In the genomic region with DNA sequence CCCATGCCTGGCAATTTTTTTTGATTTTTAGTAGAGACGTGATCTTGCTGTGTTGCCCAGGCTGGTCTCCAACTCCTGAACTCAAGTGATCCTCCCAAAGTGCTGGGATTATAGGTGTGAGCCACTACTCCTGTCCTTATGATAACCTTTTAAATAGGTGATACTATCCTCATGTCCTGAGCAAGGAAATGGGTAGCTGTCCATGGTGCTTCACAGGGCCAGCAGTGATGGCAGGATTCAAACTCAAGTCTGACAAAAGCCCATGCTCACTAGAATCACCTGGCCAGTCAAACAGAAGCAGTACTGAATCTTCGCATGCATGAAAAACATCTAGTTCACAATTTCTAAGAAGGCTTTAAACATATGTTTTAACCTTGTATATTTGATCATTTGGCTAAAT, we compare ENCODE assay signal across 26 cellular contexts.
"Had no signal": no experiment of that assay in that cellular context is flagged by ENCODE, and none has a peak within 500 bp of the region (broad histone marks: within the 10 kb centered on the region; RNA-seq: fewer than 3 reads in every experiment).

No MANE protein-coding gene starts in this region.

- H3K27ac Mint-ChIP-seq: activated CD4-positive, alpha-beta T cell treated with anti-CD3 and anti-CD28 coated beads, Interleukin-2, amount 10 ng/mL, durations not matched to agents 24 days and 14 days; activated CD8-positive, alpha-beta T cell treated with anti-CD3 and anti-CD28 coated beads, Interleukin-2, amount 10 ng/mL, durations not matched to agents 7 days and 5 days; naive thymus-derived CD4-positive, alpha-beta T cell; neural progenitor cell had no signal

- H3K27me3 Mint-ChIP-seq: activated CD4-positive, alpha-beta T cell treated with anti-CD3 and anti-CD28 coated beads, Interleukin-2, amount 10 ng/mL, durations not matched to agents 24 days and 14 days; naive thymus-derived CD4-positive, alpha-beta T cell had no signal

- H3K4me2 ChIP-seq: neural progenitor cell had no signal

- H3K36me3 ChIP-seq: adrenal gland, cardiac muscle cell, left ventricle myocardium inferior, neural progenitor cell, prostate gland, right atrium auricular region, tibial artery had no signal

- H3K27ac ChIP-seq: adrenal gland, cardiac muscle cell, left ventricle myocardium inferior, neural progenitor cell, prostate gland, right atrium auricular region, skin epidermis, tibial artery had no signal

- H2AFZ ChIP-seq: neural progenitor cell had no signal

- H3K4me3 Mint-ChIP-seq: activated CD4-positive, alpha-beta T cell treated with anti-CD3 and anti-CD28 coated beads, Interleukin-2, amount 10 ng/mL, durations not matched to agents 24 days and 14 days; activated CD8-positive, alpha-beta T cell treated with anti-CD3 and anti-CD28 coated beads, Interleukin-2, amount 10 ng/mL, durations not matched to agents 7 days and 5 days; activated T-cell treated with anti-CD3 and anti-CD28 coated beads, Interleukin-2, amount 50 U/mL, for 4 hours; naive thymus-derived CD4-positive, alpha-beta T cell; neural progenitor cell had no signal

- H3K4me1 ChIP-seq: prostate gland had no signal

- H3K9me3 Mint-ChIP-seq: activated CD4-positive, alpha-beta T cell treated with anti-CD3 and anti-CD28 coated beads, Interleukin-2, amount 10 ng/mL, durations not matched to agents 24 days and 14 days; activated T-cell treated with anti-CD3 and anti-CD28 coated beads, Interleukin-2, amount 50 U/mL, for 4 hours; neural progenitor cell had no signal

- H3K36me3 Mint-ChIP-seq: neural progenitor cell had no signal

- DNase-seq: activated CD4-positive, alpha-beta T cell treated with anti-CD3 and anti-CD28 coated beads, Interleukin-2, amount 10 ng/mL, durations not matched to agents 24 days and 14 days; activated CD4-positive, CD25-positive, alpha-beta regulatory T cell; activated CD8-positive, alpha-beta memory T cell treated with anti-CD3 and anti-CD28 coated beads, Interleukin-2, amount 50 U/mL, for 4 hours; activated CD8-positive, alpha-beta T cell treated with anti-CD3 and anti-CD28 coated beads, Interleukin-2, amount 10 ng/mL, durations not matched to agents 7 days and 5 days; activated effector memory CD4-positive, alpha-beta T cell treated with Interleukin-2 at 50 U/mL for 16 hours; activated naive CD4-positive, alpha-beta T cell treated with anti-CD3 and anti-CD28 coated beads, Interleukin-2, amount 50 U/mL, for 16 hours; activated T-cell treated with anti-CD3 and anti-CD28 coated beads, Interleukin-2, amount 50 U/mL, for 4 hours; adrenal gland; dorsolateral prefrontal cortex; erythroblast; foreskin melanocyte; glutamatergic neuron; hypothalamus; left ventricle myocardium inferior; mesenchymal stem cell; naive thymus-derived CD4-positive, alpha-beta T cell; stimulated activated naive CD8-positive, alpha-beta T cell treated with anti-CD3 and anti-CD28 coated beads, Interleukin-15, Interleukin-2, amounts not matched to agents 100 U/mL and 50 U/mL, for 24 hours; substantia nigra; tibial artery had no signal

- FAIRE-seq: astrocyte, urothelium cell line had no signal

- H3K27me3 ChIP-seq: adrenal gland, cardiac muscle cell, dorsolateral prefrontal cortex, neural progenitor cell, right atrium auricular region, tibial artery had no signal

- ATAC-seq: activated CD8-positive, alpha-beta T cell treated with anti-CD3 and anti-CD28 coated beads, Interleukin-2, amount 10 ng/mL, durations not matched to agents 7 days and 5 days; activated T-cell treated with anti-CD3 and anti-CD28 coated beads, Interleukin-2, amount 50 U/mL, for 4 hours; naive thymus-derived CD4-positive, alpha-beta T cell; stimulated activated naive CD8-positive, alpha-beta T cell treated with anti-CD3 and anti-CD28 coated beads, Interleukin-15, Interleukin-2, amounts not matched to agents 100 U/mL and 50 U/mL, for 24 hours had no signal

- H3K4me3 ChIP-seq: adrenal gland, cardiac muscle cell, dorsolateral prefrontal cortex, left ventricle myocardium inferior, neural progenitor cell, prostate gland, right atrium auricular region, skin epidermis, tibial artery had no signal

- H3K9me3 ChIP-seq: adrenal gland, left ventricle myocardium inferior, prostate gland, right atrium auricular region, tibial artery had no signal

- H3K4me1 Mint-ChIP-seq: activated CD4-positive, alpha-beta T cell treated with anti-CD3 and anti-CD28 coated beads, Interleukin-2, amount 10 ng/mL, durations not matched to agents 24 days and 14 days had no signal

- H3K9ac ChIP-seq: neural progenitor cell had no signal
